36 cellular contexts compared by ENCODE assay signal in genomic region chrX:5265324-5265723, GRCh38.
DNase-seq lines count a peak whose midpoint lies in the region; ATAC-seq, FAIRE-seq and TF ChIP-seq lines count a peak whose summit lies in the region.
"Had no signal": no experiment of that assay in that cellular context is flagged by ENCODE, and none has a peak within 500 bp of the region (broad histone marks: within the 10 kb centered on the region; RNA-seq: fewer than 3 reads in every experiment).

No MANE protein-coding gene starts in this region.

- no peaks in the 10 kb centered on the region for H3K36me3 ChIP-seq in astrocyte (ENCODE audit: insufficient read depth, low read length)
- H3K36me3 ChIP-seq in prostate gland = no peaks in the 10 kb centered on the region
- H3K36me3 ChIP-seq: BE2C; BLaER1; BLaER1 treated with 17β-estradiol and CSF1 and Interleukin-3, amounts not matched to agents 10 nM and 100 nM had no signal

- CTCF ChIA-PET in A549 (lab: Yijun Ruan, JAX) = no interaction called here

- ATAC-seq in A549 (no peak), GM21619 (IDR thresholded peaks at IDR 0.05; ENCODE audit: unreplicated experiment) (no peak)
- ATAC-seq: CD8-positive, alpha-beta T cell had no signal

- DNase-seq in A549 (ENCODE audit: low read depth in 1 of 2, low spot score in 1 of 2) = no peak
- DNase-seq in SK-N-DZ (ENCODE audit: low spot score) = peak; percentile 88
- no peak for DNase-seq in astrocyte (ENCODE audit: low read depth)
- DNase-seq in prostate gland (ENCODE audit: low spot score) = peak; percentile 3
- no peak for DNase-seq in NCI-H2196 (lab: John Stamatoyannopoulos, UW; ENCODE audit: unreplicated experiment)
- no peak for DNase-seq in cerebellum (ENCODE audit: low spot score)
- no peak for DNase-seq in NCI-H2081 (lab: John Stamatoyannopoulos, UW)
- DNase-seq: 8988T; ACHN; AML-193; BE2C; C1 segment of cervical spinal cord; Caco-2; Calu3; CD4-positive, alpha-beta memory T cell; CD4-positive, alpha-beta T cell; CD4-positive, CD25-positive, alpha-beta regulatory T cell; CD8-positive, alpha-beta memory T cell; CD8-positive, alpha-beta T cell; COR-L47; DMS 273 treated with DMSO at 0.1 percent for 48 hours; DMS153; DMS53; DMS79; DMS79 treated with DMSO at 0.1 percent for 48 hours; DND-41; EL had no signal

- H2AFZ ChIP-seq in astrocyte (ENCODE audit: low read depth, low read length) = no peak overlapping the region

- H3K27me3 Mint-ChIP-seq in astrocyte (ENCODE audit: low read depth, unreplicated experiment) = no peaks in the 10 kb centered on the region
- H3K27me3 Mint-ChIP-seq: B cell; CD4-positive, alpha-beta memory T cell; CD4-positive, alpha-beta T cell; CD4-positive, CD25-positive, alpha-beta regulatory T cell had no signal

- H3K9me3 Mint-ChIP-seq in astrocyte (ENCODE audit: unreplicated experiment) = peaks cover 2% of the 10 kb centered on the region

- FAIRE-seq in A549 (lab: Jason Lieb, UNC) = no peak
- FAIRE-seq in astrocyte (lab: Jason Lieb, UNC) = peak; percentile 45
- FAIRE-seq: A204.1, D721Med had no signal

- TF ChIP-seq RAD21 in A549 (conservative IDR thresholded peaks at IDR 0.05 in 1 of 2, IDR thresholded peaks at IDR 0.05 in 1 of 2) = no peak

- no peak overlapping the region for H3K9ac ChIP-seq in astrocyte (ENCODE audit: low read length)
- H3K9ac ChIP-seq: BLaER1; BLaER1 treated with 17β-estradiol and CSF1 and Interleukin-3, amounts not matched to agents 10 nM and 100 nM had no signal

- no peak overlapping the region for H3K27ac Mint-ChIP-seq in astrocyte (ENCODE audit: unreplicated experiment)
- H3K27ac Mint-ChIP-seq: B cell; CD14-positive monocyte; CD4-positive, alpha-beta memory T cell; CD4-positive, alpha-beta T cell; CD4-positive, CD25-positive, alpha-beta regulatory T cell; CD8-positive, alpha-beta memory T cell; CD8-positive, alpha-beta T cell had no signal

- 0% methylated on average over 1 of the region's 1 CpG for WGBS in A549 (ENCODE audit: missing lambda C conversion rate)
- WGBS in prostate gland = 17% methylated on average over 1 of the region's 1 CpG

- no peaks in the 10 kb centered on the region for H3K4me1 ChIP-seq in A549
- H3K4me1 ChIP-seq in astrocyte (ENCODE audit: insufficient read depth, low read length) = no peaks in the 10 kb centered on the region
- no peaks in the 10 kb centered on the region for H3K4me1 ChIP-seq in prostate gland (replicated peaks)
- H3K4me1 ChIP-seq: BE2C; BLaER1; BLaER1 treated with 17β-estradiol and CSF1 and Interleukin-3, amounts not matched to agents 10 nM and 100 nM; Caco-2 had no signal

- no peaks in the 10 kb centered on the region for H4K20me1 ChIP-seq in astrocyte (ENCODE audit: insufficient read depth, low read length)
- H4K20me1 ChIP-seq: BLaER1; BLaER1 treated with 17β-estradiol and CSF1 and Interleukin-3, amounts not matched to agents 10 nM and 100 nM had no signal

- no peak for TF ChIP-seq EP300 in A549 (IDR thresholded peaks at IDR 0.05)

- H3K4me2 ChIP-seq in A549 = no peak overlapping the region
- H3K4me2 ChIP-seq in astrocyte (ENCODE audit: low read length) = no peak overlapping the region
- H3K4me2 ChIP-seq: BLaER1; BLaER1 treated with 17β-estradiol and CSF1 and Interleukin-3, amounts not matched to agents 10 nM and 100 nM had no signal

- TF ChIP-seq POLR2A in A549 (IDR thresholded peaks at IDR 0.05; ENCODE audit: low read length) (no peak), prostate gland (IDR thresholded peaks at IDR 0.05) (no peak)

- no peaks in the 10 kb centered on the region for H3K36me3 Mint-ChIP-seq in astrocyte (ENCODE audit: low read depth, unreplicated experiment)
- H3K36me3 Mint-ChIP-seq: CD14-positive monocyte; CD4-positive, alpha-beta memory T cell; CD4-positive, CD25-positive, alpha-beta regulatory T cell; CD8-positive, alpha-beta memory T cell; CD8-positive, alpha-beta T cell had no signal

- H3K79me2 ChIP-seq in astrocyte (ENCODE audit: insufficient read depth, low read length) = no peaks in the 10 kb centered on the region

- intact Hi-C loops in prostate gland (cut with DNase I) = no loop called here

- H3K4me3 ChIP-seq in A549 = no peak overlapping the region
- H3K4me3 ChIP-seq in astrocyte (ENCODE audit: insufficient read depth, low read depth, low read length) = no peak overlapping the region
- no peak overlapping the region for H3K4me3 ChIP-seq in prostate gland
- H3K4me3 ChIP-seq: BLaER1; BLaER1 treated with 17β-estradiol and CSF1 and Interleukin-3, amounts not matched to agents 10 nM and 100 nM had no signal

- TF ChIP-seq CTCF in A549 (IDR thresholded peaks at IDR 0.05) = no peak
- TF ChIP-seq CTCF in astrocyte (IDR thresholded peaks at IDR 0.05; ENCODE audit: insufficient read depth, low read depth, low read length) = no peak
- no peak for TF ChIP-seq CTCF in prostate gland (IDR thresholded peaks at IDR 0.05)

- POLR2A ChIA-PET in A549 (lab: Yijun Ruan, JAX) = no interaction called here

- no peaks in the 10 kb centered on the region for H3K9me3 ChIP-seq in A549
- no peaks in the 10 kb centered on the region for H3K9me3 ChIP-seq in astrocyte (ENCODE audit: insufficient read depth, low read depth, low read length)
- H3K9me3 ChIP-seq in prostate gland = no peaks in the 10 kb centered on the region
- H3K9me3 ChIP-seq: BE2C, BLaER1, Caco-2 had no signal

- no peaks in the 10 kb centered on the region for H3K4me1 Mint-ChIP-seq in astrocyte (ENCODE audit: low read depth, unreplicated experiment)
- H3K4me1 Mint-ChIP-seq: B cell; CD14-positive monocyte; CD4-positive, alpha-beta memory T cell; CD4-positive, CD25-positive, alpha-beta regulatory T cell; CD8-positive, alpha-beta memory T cell had no signal

- H3K27me3 ChIP-seq in astrocyte (ENCODE audit: insufficient read depth, low read length) = no peaks in the 10 kb centered on the region
- no peaks in the 10 kb centered on the region for H3K27me3 ChIP-seq in prostate gland (replicated peaks; ENCODE audit: insufficient read depth)
- H3K27me3 ChIP-seq: BE2C; BLaER1; BLaER1 treated with 17β-estradiol and CSF1 and Interleukin-3, amounts not matched to agents 10 nM and 100 nM had no signal

- H3K27ac ChIP-seq in A549 (no peak overlapping the region), astrocyte (ENCODE audit: low read depth, low read length) (no peak overlapping the region), prostate gland (no peak overlapping the region)
- H3K27ac ChIP-seq: 22Rv1; BLaER1; BLaER1 treated with 17β-estradiol and CSF1 and Interleukin-3, amounts not matched to agents 10 nM and 100 nM; C4-2B had no signal

- H3K4me3 Mint-ChIP-seq in astrocyte (ENCODE audit: unreplicated experiment) = no peak overlapping the region
- H3K4me3 Mint-ChIP-seq: B cell; CD14-positive monocyte; CD4-positive, alpha-beta memory T cell; CD4-positive, alpha-beta T cell; CD8-positive, alpha-beta memory T cell; CD8-positive, alpha-beta T cell had no signal

TF ChIP-seq in A549, 52 proteins besides CTCF, POLR2A, EP300 and RAD21:
- TF ChIP-seq MAFK (IDR thresholded peaks at IDR 0.05; ENCODE audit: partially characterized antibody) = peak; percentile 3
- no peak for TF ChIP-seq NR3C1 (IDR thresholded peaks at IDR 0.05)

Comparison
In these comparisons a context has a peak if more than half of its experiments do, and no peak if none do; other contexts are left out.
1. DNase-seq: peak in SK-N-DZ (single experiment) and prostate gland (single experiment); none in A549 (0 of 2), astrocyte (single experiment), NCI-H2196 (single experiment), cerebellum (single experiment) and NCI-H2081 (0 of 2).